22 cellular contexts compared by ENCODE assay signal in genomic region chrX:117898206-117898605, GRCh38.
DNase-seq lines count a peak whose midpoint lies in the region; FAIRE-seq and TF ChIP-seq lines count a peak whose summit lies in the region.
"Had no signal": no experiment of that assay in that cellular context is flagged by ENCODE, and none has a peak within 500 bp of the region (broad histone marks: within the 10 kb centered on the region; RNA-seq: fewer than 3 reads in every experiment).

No MANE protein-coding gene starts in this region.

- H3K4me3 ChIP-seq in endothelial cell of umbilical vein (replicated peaks in 1 of 3; ENCODE audit: insufficient read depth in 1 of 3, low read depth in 1 of 3, low read length in 3 of 3), result no peak overlapping the region
- H3K4me3 ChIP-seq: BLaER1 treated with 17β-estradiol and CSF1 and Interleukin-3, amounts not matched to agents 10 nM and 100 nM had no signal

- CTCF ChIA-PET in endothelial cell of umbilical vein (lab: Charles Lee), result no interaction called here

- H3K27me3 Mint-ChIP-seq in progenitor cell of endocrine pancreas, result no peaks in the 10 kb centered on the region
- H3K27me3 Mint-ChIP-seq: B cell; CD4-positive, alpha-beta T cell had no signal

- no TSS peak for BruUV-seq in endothelial cell of umbilical vein (replicated peaks; lab: Mats Ljungman, UMichigan)

- no peak overlapping the region for H2AFZ ChIP-seq in endothelial cell of umbilical vein (ENCODE audit: low read depth, low read length)

- DNase-seq in GM12891 (ENCODE audit: insufficient read length, low spot score), result no peak
- peak; percentile 1 for DNase-seq in endothelial cell of umbilical vein (ENCODE audit: low read depth, low spot score)
- DNase-seq in putamen (ENCODE audit: low spot score), result peak; percentile 54
- DNase-seq in mesenteric fat pad (ENCODE audit: low spot score), result no peak
- no peak for DNase-seq in progenitor cell of endocrine pancreas (ENCODE audit: low spot score, unreplicated experiment)
- DNase-seq in central memory CD4-positive, alpha-beta T cell, result no peak
- DNase-seq: 8988T; AML-193; Caco-2; Calu3; CD4-positive, alpha-beta T cell; CD8-positive, alpha-beta T cell; DMS79 treated with DMSO at 0.1 percent for 48 hours; GF-D8 had no signal

- H3K36me3 ChIP-seq in endothelial cell of umbilical vein (ENCODE audit: control insufficient read depth in 2 of 2, extremely low read depth in 1 of 2, insufficient read depth in 2 of 2, low read length in 2 of 2), result no peaks in the 10 kb centered on the region
- H3K36me3 ChIP-seq: BLaER1 treated with 17β-estradiol and CSF1 and Interleukin-3, amounts not matched to agents 10 nM and 100 nM had no signal

- no peaks in the 10 kb centered on the region for H4K20me1 ChIP-seq in endothelial cell of umbilical vein (replicated peaks; ENCODE audit: control insufficient read depth, extremely low read depth, insufficient read depth, low read length)
- H4K20me1 ChIP-seq: BLaER1 treated with 17β-estradiol and CSF1 and Interleukin-3, amounts not matched to agents 10 nM and 100 nM had no signal

- H3K4me1 ChIP-seq in endothelial cell of umbilical vein (ENCODE audit: control insufficient read depth, extremely low read depth, insufficient read depth, low read length), result no peaks in the 10 kb centered on the region
- H3K4me1 ChIP-seq: Caco-2 had no signal

- H3K9me3 Mint-ChIP-seq in progenitor cell of endocrine pancreas (ENCODE audit: low read depth), result peaks cover 11% of the 10 kb centered on the region
- H3K9me3 Mint-ChIP-seq: CD4-positive, alpha-beta T cell; CD8-positive, alpha-beta T cell had no signal

- no peak overlapping the region for H3K9ac ChIP-seq in endothelial cell of umbilical vein (replicated peaks; ENCODE audit: extremely low read depth, insufficient read depth, low read length)
- H3K9ac ChIP-seq: BLaER1 treated with 17β-estradiol and CSF1 and Interleukin-3, amounts not matched to agents 10 nM and 100 nM had no signal

- H3K4me3 Mint-ChIP-seq in progenitor cell of endocrine pancreas (ENCODE audit: low read depth), result no peak overlapping the region
- H3K4me3 Mint-ChIP-seq: B cell; CD4-positive, alpha-beta T cell; CD8-positive, alpha-beta T cell had no signal

- no peaks in the 10 kb centered on the region for H3K79me2 ChIP-seq in endothelial cell of umbilical vein (ENCODE audit: control insufficient read depth, insufficient read depth, low read length)

- POLR2A ChIA-PET in endothelial cell of umbilical vein (lab: Charles Lee), result no interaction called here

- dilution Hi-C loops in endothelial cell of umbilical vein (cut with MboI; ENCODE audit: extremely low pct_ligation_motif_present, low sequenced_read_pairs), result no loop called here

- no peaks in the 10 kb centered on the region for H3K36me3 Mint-ChIP-seq in progenitor cell of endocrine pancreas (ENCODE audit: insufficient read depth)
- H3K36me3 Mint-ChIP-seq: CD8-positive, alpha-beta T cell had no signal

- no peaks in the 10 kb centered on the region for H3K9me1 ChIP-seq in endothelial cell of umbilical vein (replicated peaks; ENCODE audit: control insufficient read depth, extremely low read depth, insufficient read depth, low read length)

- H3K9me3 ChIP-seq in endothelial cell of umbilical vein (replicated peaks; ENCODE audit: control insufficient read depth, insufficient read depth, low read length), result no peaks in the 10 kb centered on the region
- H3K9me3 ChIP-seq: BLaER1 treated with 17β-estradiol and CSF1 and Interleukin-3, amounts not matched to agents 10 nM and 100 nM; Caco-2 had no signal

- no peak for TF ChIP-seq CTCF in endothelial cell of umbilical vein (IDR thresholded peaks at IDR 0.05; ENCODE audit: extremely low read depth in 1 of 2, insufficient read depth in 1 of 2, low read depth in 1 of 2, low read length in 2 of 2)
- no peak for TF ChIP-seq CTCF in progenitor cell of endocrine pancreas (IDR thresholded peaks at IDR 0.05; ENCODE audit: unreplicated experiment)

- no peaks in the 10 kb centered on the region for H3K27me3 ChIP-seq in endothelial cell of umbilical vein (ENCODE audit: control insufficient read depth in 2 of 2, insufficient read depth in 2 of 2, low read length in 2 of 2)
- H3K27me3 ChIP-seq: BLaER1 treated with 17β-estradiol and CSF1 and Interleukin-3, amounts not matched to agents 10 nM and 100 nM had no signal

- FAIRE-seq in GM12891 (lab: Jason Lieb, UNC), result peak; percentile 43
- FAIRE-seq in endothelial cell of umbilical vein (lab: Jason Lieb, UNC), result no peak
- FAIRE-seq: A204.1, D721Med, G401.6, GM12892, GM18507 had no signal

- intact Hi-C loops in endothelial cell of umbilical vein (cut with micrococcal nuclease), result no loop called here

- TF ChIP-seq POLR2A in GM12891 (IDR thresholded peaks at IDR 0.05; ENCODE audit: low read depth, low read length) (no peak), endothelial cell of umbilical vein (IDR thresholded peaks at IDR 0.05; ENCODE audit: low read depth, low read length) (no peak)

- no peak overlapping the region for H3K4me2 ChIP-seq in endothelial cell of umbilical vein (ENCODE audit: insufficient read depth, low read length)
- H3K4me2 ChIP-seq: BLaER1 treated with 17β-estradiol and CSF1 and Interleukin-3, amounts not matched to agents 10 nM and 100 nM had no signal

- H3K27ac ChIP-seq in endothelial cell of umbilical vein (ENCODE audit: insufficient read depth, low read depth, low read length), result no peak overlapping the region
- H3K27ac ChIP-seq: BLaER1 treated with 17β-estradiol and CSF1 and Interleukin-3, amounts not matched to agents 10 nM and 100 nM; C4-2B had no signal

- no peak overlapping the region for H3K27ac Mint-ChIP-seq in progenitor cell of endocrine pancreas
- H3K27ac Mint-ChIP-seq: B cell; CD4-positive, alpha-beta T cell; CD8-positive, alpha-beta T cell had no signal

- no peaks in the 10 kb centered on the region for H3K4me1 Mint-ChIP-seq in progenitor cell of endocrine pancreas (ENCODE audit: low read depth)
- H3K4me1 Mint-ChIP-seq: B cell had no signal

TF ChIP-seq in GM12891, 5 proteins besides CTCF, POLR2A, EP300 and RAD21:
- TF ChIP-seq POU2F2 (IDR thresholded peaks at IDR 0.05; ENCODE audit: low read depth, low read length) (no peak), PAX5 (IDR thresholded peaks at IDR 0.05; ENCODE audit: insufficient read depth, low read length, severe bottlenecking) (no peak), POLR2AphosphoS5 (IDR thresholded peaks at IDR 0.05; ENCODE audit: low read depth, low read length) (no peak), SPI1 (IDR thresholded peaks at IDR 0.05; ENCODE audit: low read depth, low read length) (no peak), TAF1 (IDR thresholded peaks at IDR 0.05; ENCODE audit: low read depth, low read length) (no peak)
TF ChIP-seq in GM12891: peak in this region for 0.

TF ChIP-seq in endothelial cell of umbilical vein, 7 proteins besides CTCF, POLR2A, EP300 and RAD21:
- TF ChIP-seq FOS (IDR thresholded peaks at IDR 0.05; ENCODE audit: borderline replicate concordance, insufficient read depth, low read length), result no peak
- TF ChIP-seq JUN (IDR thresholded peaks at IDR 0.05; ENCODE audit: borderline replicate concordance, insufficient read depth, insufficient read length, low read depth), result no peak
- no peak for TF ChIP-seq EZH2 (IDR thresholded peaks at IDR 0.05; ENCODE audit: borderline replicate concordance, low read depth, low read length, severe bottlenecking)

Comparison
In these comparisons a context has a peak if more than half of its experiments do, and no peak if none do; other contexts are left out.
1. DNase-seq: peak in endothelial cell of umbilical vein (single experiment) and putamen (single experiment); none in GM12891 (single experiment), mesenteric fat pad (single experiment), progenitor cell of endocrine pancreas (single experiment) and central memory CD4-positive, alpha-beta T cell (single experiment).